In the genomic region with DNA sequence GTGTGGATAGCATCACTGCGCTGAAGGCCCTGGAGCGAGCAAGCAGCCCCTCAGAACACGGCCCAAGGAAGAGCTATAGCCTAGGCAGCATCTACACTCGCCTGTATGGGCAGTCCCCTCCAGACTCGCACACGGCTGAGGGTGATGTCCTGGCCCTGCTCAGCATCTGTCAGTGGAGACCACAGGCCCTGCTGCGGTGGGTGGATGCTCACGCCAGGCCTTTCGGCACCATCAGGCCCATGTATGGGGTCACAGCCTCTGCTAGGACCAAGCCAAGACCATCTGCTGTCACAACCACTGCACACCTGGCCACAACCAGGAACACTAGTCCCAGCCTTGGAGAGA, we compare ENCODE assay signal across 1 cellular context.
TF ChIP-seq lines count a peak whose summit lies in the region.

No MANE protein-coding gene starts in this region.

TF ChIP-seq in HepG2, 621 proteins besides CTCF, POLR2A, EP300 and RAD21:
- no peak for TF ChIP-seq ZNF235 (CRISPR knock-in tag; IDR thresholded peaks at IDR 0.05; ENCODE audit: borderline replicate concordance)
- TF ChIP-seq, protein P1, sequence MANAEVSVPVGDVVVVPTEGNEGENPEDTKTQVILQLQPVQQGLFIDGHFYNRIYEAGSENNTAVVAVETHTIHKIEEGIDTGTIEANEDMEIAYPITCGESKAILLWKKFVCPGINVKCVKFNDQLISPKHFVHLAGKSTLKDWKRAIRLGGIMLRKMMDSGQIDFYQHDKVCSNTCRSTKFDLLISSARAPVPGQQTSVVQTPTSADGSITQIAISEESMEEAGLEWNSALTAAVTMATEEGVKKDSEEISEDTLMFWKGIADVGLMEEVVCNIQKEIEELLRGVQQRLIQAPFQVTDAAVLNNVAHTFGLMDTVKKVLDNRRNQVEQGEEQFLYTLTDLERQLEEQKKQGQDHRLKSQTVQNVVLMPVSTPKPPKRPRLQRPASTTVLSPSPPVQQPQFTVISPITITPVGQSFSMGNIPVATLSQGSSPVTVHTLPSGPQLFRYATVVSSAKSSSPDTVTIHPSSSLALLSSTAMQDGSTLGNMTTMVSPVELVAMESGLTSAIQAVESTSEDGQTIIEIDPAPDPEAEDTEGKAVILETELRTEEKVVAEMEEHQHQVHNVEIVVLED (CRISPR knock-in tag; IDR thresholded peaks at IDR 0.05; ENCODE audit: borderline replicate concordance), result no peak
- TF ChIP-seq TARDBP (CRISPR knock-in tag; IDR thresholded peaks at IDR 0.05), result peak; percentile 32; the same call in 1 of the 2 replicates
- TF ChIP-seq ISX (CRISPR knock-in tag; conservative IDR thresholded peaks at IDR 0.05), result no peak
- TF ChIP-seq AGO2 (optimal IDR thresholded peaks at IDR 0.05; ENCODE audit: low read depth, low read length), result peak; percentile 19
- TF ChIP-seq FOXP1 (IDR thresholded peaks at IDR 0.05), result no peak
- TF ChIP-seq FOXP1 (CRISPR knock-in tag; IDR thresholded peaks at IDR 0.05), result no peak
- TF ChIP-seq BORCS8-MEF2B (CRISPR knock-in tag; IDR thresholded peaks at IDR 0.05), result 0 out of 2 replicates have a peak, but pooled peaks have one; percentile 20
- TF ChIP-seq KLF12 (CRISPR knock-in tag; IDR thresholded peaks at IDR 0.05; ENCODE audit: borderline replicate concordance), result no peak
- TF ChIP-seq ZNF274 (CRISPR knock-in tag; IDR thresholded peaks at IDR 0.05), result peak; percentile 6; the same call in 1 of the 2 replicates
- TF ChIP-seq, protein P2, sequence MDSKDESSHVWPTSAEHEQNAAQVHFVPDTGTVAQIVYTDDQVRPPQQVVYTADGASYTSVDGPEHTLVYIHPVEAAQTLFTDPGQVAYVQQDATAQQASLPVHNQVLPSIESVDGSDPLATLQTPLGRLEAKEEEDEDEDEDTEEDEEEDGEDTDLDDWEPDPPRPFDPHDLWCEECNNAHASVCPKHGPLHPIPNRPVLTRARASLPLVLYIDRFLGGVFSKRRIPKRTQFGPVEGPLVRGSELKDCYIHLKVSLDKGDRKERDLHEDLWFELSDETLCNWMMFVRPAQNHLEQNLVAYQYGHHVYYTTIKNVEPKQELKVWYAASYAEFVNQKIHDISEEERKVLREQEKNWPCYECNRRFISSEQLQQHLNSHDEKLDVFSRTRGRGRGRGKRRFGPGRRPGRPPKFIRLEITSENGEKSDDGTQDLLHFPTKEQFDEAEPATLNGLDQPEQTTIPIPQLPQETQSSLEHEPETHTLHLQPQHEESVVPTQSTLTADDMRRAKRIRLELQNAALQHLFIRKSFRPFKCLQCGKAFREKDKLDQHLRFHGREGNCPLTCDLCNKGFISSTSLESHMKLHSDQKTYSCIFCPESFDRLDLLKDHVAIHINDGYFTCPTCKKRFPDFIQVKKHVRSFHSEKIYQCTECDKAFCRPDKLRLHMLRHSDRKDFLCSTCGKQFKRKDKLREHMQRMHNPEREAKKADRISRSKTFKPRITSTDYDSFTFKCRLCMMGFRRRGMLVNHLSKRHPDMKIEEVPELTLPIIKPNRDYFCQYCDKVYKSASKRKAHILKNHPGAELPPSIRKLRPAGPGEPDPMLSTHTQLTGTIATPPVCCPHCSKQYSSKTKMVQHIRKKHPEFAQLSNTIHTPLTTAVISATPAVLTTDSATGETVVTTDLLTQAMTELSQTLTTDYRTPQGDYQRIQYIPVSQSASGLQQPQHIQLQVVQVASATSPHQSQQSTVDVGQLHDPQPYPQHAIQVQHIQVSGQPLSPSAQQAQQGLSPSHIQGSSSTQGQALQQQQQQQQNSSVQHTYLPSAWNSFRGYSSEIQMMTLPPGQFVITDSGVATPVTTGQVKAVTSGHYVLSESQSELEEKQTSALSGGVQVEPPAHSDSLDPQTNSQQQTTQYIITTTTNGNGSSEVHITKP (CRISPR knock-in tag; IDR thresholded peaks at IDR 0.05; ENCODE audit: low read depth), result no peak
- no peak for TF ChIP-seq PLRG1 (conservative IDR thresholded peaks at IDR 0.05)
- TF ChIP-seq, protein P3, sequence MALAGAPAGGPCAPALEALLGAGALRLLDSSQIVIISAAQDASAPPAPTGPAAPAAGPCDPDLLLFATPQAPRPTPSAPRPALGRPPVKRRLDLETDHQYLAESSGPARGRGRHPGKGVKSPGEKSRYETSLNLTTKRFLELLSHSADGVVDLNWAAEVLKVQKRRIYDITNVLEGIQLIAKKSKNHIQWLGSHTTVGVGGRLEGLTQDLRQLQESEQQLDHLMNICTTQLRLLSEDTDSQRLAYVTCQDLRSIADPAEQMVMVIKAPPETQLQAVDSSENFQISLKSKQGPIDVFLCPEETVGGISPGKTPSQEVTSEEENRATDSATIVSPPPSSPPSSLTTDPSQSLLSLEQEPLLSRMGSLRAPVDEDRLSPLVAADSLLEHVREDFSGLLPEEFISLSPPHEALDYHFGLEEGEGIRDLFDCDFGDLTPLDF (CRISPR knock-in tag; IDR thresholded peaks at IDR 0.05), result no peak
- TF ChIP-seq ZBTB20 (CRISPR knock-in tag; IDR thresholded peaks at IDR 0.05; ENCODE audit: borderline replicate concordance, low read depth), result no peak
